10 cellular contexts compared by ENCODE assay signal in genomic region chr19:55253264-55253663, GRCh38. TPM values are rescaled to one million over a fixed set of nuclear protein-coding genes. Genes with fewer than 3 reads are reported as not detected.
A peak's percentile ranks its signal among the peaks of the same experiment; 100 is the strongest.
DNase-seq lines count a peak whose midpoint lies in the region; ATAC-seq, FAIRE-seq and TF ChIP-seq lines count a peak whose summit lies in the region.
"Had no signal": no experiment of that assay in that cellular context is flagged by ENCODE, and none has a peak within 500 bp of the region (broad histone marks: within the 10 kb centered on the region; RNA-seq: fewer than 3 reads in every experiment).

No MANE protein-coding gene starts in this region.

- peaks cover 16 to 87% (median 49%) of the 10 kb centered on the region in 4 donors for H3K4me1 Mint-ChIP-seq in CD4-positive, CD25-positive, alpha-beta regulatory T cell
- H3K4me1 Mint-ChIP-seq in activated T-helper 17 cell treated with anti-CD3 and anti-CD28 coated beads, Interleukin-2, amount 50 U/mL, for 72 hours = peaks cover 51% of the 10 kb centered on the region
- peaks cover 79% of the 10 kb centered on the region for H3K4me1 Mint-ChIP-seq in nephron progenitor cell

- in situ Hi-C loops in HepG2 (cut with HindIII; ENCODE audit: extremely low pct_ligation_motif_present, low pct_unique_long_range_greater_than_20kb) = no loop called here

- peaks cover 69% of the 10 kb centered on the region for H4K20me1 ChIP-seq in HepG2 (ENCODE audit: insufficient read depth, low read length)

- DNase-seq in CD4-positive, CD25-positive, alpha-beta regulatory T cell = no peak
- DNase-seq in nephron progenitor cell = no peak
- DNase-seq in NCI-H446 treated with DMSO at 0.1 percent for 48 hours (lab: John Stamatoyannopoulos, UW) = no peak
- no peak for DNase-seq in ovary
- no peak for DNase-seq in activated gamma-delta T cell (lab: John Stamatoyannopoulos, UW)
- no peak for DNase-seq in HepG2 (ENCODE audit: low spot score)
- DNase-seq: Calu3, occipital lobe had no signal

- no peaks in the 10 kb centered on the region for H3K9me3 Mint-ChIP-seq in CD4-positive, CD25-positive, alpha-beta regulatory T cell
- H3K9me3 Mint-ChIP-seq in activated T-helper 17 cell treated with anti-CD3 and anti-CD28 coated beads, Interleukin-2, amount 50 U/mL, for 72 hours = no peaks in the 10 kb centered on the region
- no peaks in the 10 kb centered on the region for H3K9me3 Mint-ChIP-seq in nephron progenitor cell

- TF ChIP-seq CTCF in nephron progenitor cell (IDR thresholded peaks at IDR 0.05) (no peak), ovary (IDR thresholded peaks at IDR 0.05) (no peak), HepG2 (CRISPR knock-in tag; IDR thresholded peaks at IDR 0.05) (no peak)

- CTCF ChIA-PET in HepG2 (lab: Yijun Ruan, JAX; ENCODE audit: low intra/inter-chr PET ratio, low total read pairs) = no interaction called here

- H3K27me3 ChIP-seq in CD4-positive, CD25-positive, alpha-beta regulatory T cell (ENCODE audit: control insufficient read depth, insufficient read depth, low read length) = no peaks in the 10 kb centered on the region
- H3K27me3 ChIP-seq in ovary (no peaks in the 10 kb centered on the region), HepG2 (ENCODE audit: control insufficient read depth in 1 of 2, insufficient read depth in 2 of 2, low read length in 2 of 2) (no peaks in the 10 kb centered on the region; a peak in 1 of 5 replicates)

- TF ChIP-seq EP300 in ovary (IDR thresholded peaks at IDR 0.05) = no peak
- no peak for TF ChIP-seq EP300 in HepG2 (IDR thresholded peaks at IDR 0.05; ENCODE audit: low read depth in 2 of 2, low read length in 2 of 2)
- no peak for TF ChIP-seq EP300 in HepG2 (CRISPR knock-in tag; IDR thresholded peaks at IDR 0.05; ENCODE audit: borderline replicate concordance)

- POLR2A ChIA-PET in HepG2 (lab: Yijun Ruan, JAX) = interaction anchor here (1.4 kb wide), 1 partner anchor 27 kb away, joined by 3 read pairs; the partner anchor contains the start of gene HSPBP1

- H3K4me2 ChIP-seq in HepG2 (ENCODE audit: low read depth, low read length) = no peak overlapping the region

- H3K36me3 ChIP-seq in CD4-positive, CD25-positive, alpha-beta regulatory T cell (ENCODE audit: control insufficient read depth, insufficient read depth, low read length) = peaks cover 13% of the 10 kb centered on the region
- H3K36me3 ChIP-seq in ovary = no peaks in the 10 kb centered on the region
- H3K36me3 ChIP-seq in HepG2 (replicated peaks in 1 of 2; ENCODE audit: control insufficient read depth in 1 of 2, insufficient read depth in 2 of 2, low read length in 2 of 2) = peaks cover 11 to 40% of the 10 kb centered on the region in 2 experiments; a peak in 4 of 5 replicates

- H3K79me2 ChIP-seq in HepG2 (ENCODE audit: insufficient read depth, low read length) = peaks cover 96% of the 10 kb centered on the region

- H3K27me3 Mint-ChIP-seq in CD4-positive, CD25-positive, alpha-beta regulatory T cell = peaks cover 4% of the 10 kb centered on the region
- H3K27me3 Mint-ChIP-seq in activated T-helper 17 cell treated with anti-CD3 and anti-CD28 coated beads, Interleukin-2, amount 50 U/mL, for 72 hours = no peaks in the 10 kb centered on the region
- no peaks in the 10 kb centered on the region for H3K27me3 Mint-ChIP-seq in nephron progenitor cell (ENCODE audit: low read depth, poor library complexity)

- TF ChIP-seq POLR2A in ovary (IDR thresholded peaks at IDR 0.05) (no peak), HepG2 (IDR thresholded peaks at IDR 0.05; ENCODE audit: insufficient read depth in 1 of 2, low read depth in 2 of 2, low read length in 2 of 2) (no peak)

- WGBS in ovary, 3 donors = 75 to 82% (median 78%) methylated on average over 10 of the region's 10 CpGs
- 94% methylated on average over 6 of the region's 10 CpGs for WGBS in HepG2 (ENCODE audit: low lambda C conversion rate)

- peak overlapping the region; percentile 93 for H3K27ac ChIP-seq in CD4-positive, CD25-positive, alpha-beta regulatory T cell (ENCODE audit: insufficient read depth, low read length, poor library complexity, severe bottlenecking)
- H3K27ac ChIP-seq in ovary = no peak overlapping the region
- no peak overlapping the region for H3K27ac ChIP-seq in HepG2 (ENCODE audit: extremely low read length, insufficient read depth, low read length)

- peak overlapping the region; percentile 97 to 99 (median 97) for H3K4me3 Mint-ChIP-seq in CD4-positive, CD25-positive, alpha-beta regulatory T cell
- peak overlapping the region; percentile 96 for H3K4me3 Mint-ChIP-seq in activated T-helper 17 cell treated with anti-CD3 and anti-CD28 coated beads, Interleukin-2, amount 50 U/mL, for 72 hours
- no peak overlapping the region for H3K4me3 Mint-ChIP-seq in nephron progenitor cell

- H2AFZ ChIP-seq in HepG2 (ENCODE audit: low read length) = no peak overlapping the region

- no TSS peak for BruUV-seq in HepG2 (replicated peaks; lab: Mats Ljungman, UMichigan)

- FAIRE-seq in HepG2 (lab: Jason Lieb, UNC) = no peak

- peaks cover 23% of the 10 kb centered on the region for H3K36me3 Mint-ChIP-seq in CD4-positive, CD25-positive, alpha-beta regulatory T cell
- peaks cover 86% of the 10 kb centered on the region for H3K36me3 Mint-ChIP-seq in activated T-helper 17 cell treated with anti-CD3 and anti-CD28 coated beads, Interleukin-2, amount 50 U/mL, for 72 hours (ENCODE audit: low read depth)
- H3K36me3 Mint-ChIP-seq in nephron progenitor cell (ENCODE audit: low read depth) = no peaks in the 10 kb centered on the region

- TF ChIP-seq RAD21 in HepG2 (CRISPR knock-in tag; IDR thresholded peaks at IDR 0.05) = no peak

- H3K9ac ChIP-seq in HepG2 (ENCODE audit: insufficient read depth, low read depth, low read length) = no peak overlapping the region

- H3K4me3 ChIP-seq in CD4-positive, CD25-positive, alpha-beta regulatory T cell (ENCODE audit: low read depth, low read length) = peak overlapping the region; percentile 85
- H3K4me3 ChIP-seq in ovary = no peak overlapping the region
- no peak overlapping the region for H3K4me3 ChIP-seq in HepG2 (replicated peaks in 1 of 3; ENCODE audit: insufficient read depth in 1 of 3, low read depth in 2 of 3, low read length in 3 of 3)

- H3K9me3 ChIP-seq in CD4-positive, CD25-positive, alpha-beta regulatory T cell (ENCODE audit: control insufficient read depth in 2 of 2, low read length in 2 of 2) = no peaks in the 10 kb centered on the region
- H3K9me3 ChIP-seq in ovary (no peaks in the 10 kb centered on the region), HepG2 (ENCODE audit: low read length) (no peaks in the 10 kb centered on the region)

- intact Hi-C loops in ovary (cut with DNase I) (no loop called here), HepG2 (cut with micrococcal nuclease; ENCODE audit: unreplicated experiment) (no loop called here)

- H3K27ac Mint-ChIP-seq in CD4-positive, CD25-positive, alpha-beta regulatory T cell = peak overlapping the region; percentile 94 to 98 (median 98)
- peak overlapping the region; percentile 98 for H3K27ac Mint-ChIP-seq in activated T-helper 17 cell treated with anti-CD3 and anti-CD28 coated beads, Interleukin-2, amount 50 U/mL, for 72 hours
- H3K27ac Mint-ChIP-seq in nephron progenitor cell = peak overlapping the region; percentile 55

- no peak for ATAC-seq in CD4-positive, CD25-positive, alpha-beta regulatory T cell (ENCODE audit: low read depth in 2 of 2)
- ATAC-seq in GM21737 (IDR thresholded peaks at IDR 0.05; ENCODE audit: unreplicated experiment) = peak; percentile 1
- no peak for ATAC-seq in activated T-helper 17 cell treated with anti-CD3 and anti-CD28 coated beads, Interleukin-2, amount 50 U/mL, for 72 hours (replicated peaks)
- no peak for ATAC-seq in HepG2

- peaks cover 86% of the 10 kb centered on the region for H3K4me1 ChIP-seq in CD4-positive, CD25-positive, alpha-beta regulatory T cell (ENCODE audit: control insufficient read depth, insufficient read depth, low read length, poor library complexity, severe bottlenecking)
- H3K4me1 ChIP-seq in ovary (ENCODE audit: insufficient read depth) (peaks cover 15% of the 10 kb centered on the region), HepG2 (ENCODE audit: insufficient read depth, low read length) (peaks cover 68% of the 10 kb centered on the region)

RNA-seq across cellular contexts. Expression of gene PPP6R1, which starts 5.6 kb away (rescaled TPM):
- total RNA-seq in CD4-positive, CD25-positive, alpha-beta regulatory T cell = 168 TPM
- polyA plus RNA-seq in CD4-positive, CD25-positive, alpha-beta regulatory T cell = 10 to 100 TPM; 38.9 to 58.2 (median 44.0) TPM
- total RNA-seq in activated T-helper 17 cell treated with anti-CD3 and anti-CD28 coated beads, Interleukin-2, amount 50 U/mL, for 72 hours = 100 to 1,000 TPM; 156 to 319 TPM
- total RNA-seq in ovary (10 to 100 TPM; 14.1 to 52.2 (median 46.3) TPM), HepG2 (2016; rRNA removed; fragmentation: Illumina TruSeq; extraction: Trizol) (23.0 and 25.8 TPM in 2 replicates)
- polyA plus RNA-seq in ovary (10 to 100 TPM; 21.3 to 26.9 TPM), HepG2 (2011; rRNA removed) (54.0 and 75.7 TPM in 2 replicates)
- 6.5 and 7.1 TPM in 2 replicates for total RNA-seq in HepG2 (2016; cell fraction: cytosol; rRNA removed; fragmentation: Illumina TruSeq; extraction: Trizol; ENCODE audit: low read depth)
- total RNA-seq in HepG2 (2016; cell fraction: insoluble cytoplasmic fraction; rRNA removed; fragmentation: Illumina TruSeq; extraction: Trizol) = 18.2 and 27.7 TPM in 2 replicates
- total RNA-seq in HepG2 (2016; cell fraction: membrane; rRNA removed; fragmentation: Illumina TruSeq; extraction: Trizol) = 22.9 and 23.1 TPM in 2 replicates
- total RNA-seq in HepG2 (2016; cell fraction: nucleus; rRNA removed; fragmentation: Illumina TruSeq; extraction: Trizol) = 20.2 and 25.1 TPM in 2 replicates
- 44.7 and 48.8 TPM in 2 replicates for polyA plus RNA-seq in HepG2 (2011; cell fraction: cytosol; rRNA removed)
- polyA plus RNA-seq in HepG2 (2011; cell fraction: nucleus; rRNA removed) = 190 and 211 TPM in 2 replicates
- 51.7 and 56.8 TPM in 2 replicates for polyA plus RNA-seq in HepG2 (2012)
- 8.4 and 9.7 TPM in 2 replicates for polyA plus RNA-seq in HepG2 (2016; cell fraction: cytosol; fragmentation: Illumina TruSeq; extraction: Trizol; ENCODE audit: low read depth)
- polyA plus RNA-seq in HepG2 (2016; cell fraction: insoluble cytoplasmic fraction; fragmentation: Illumina TruSeq; extraction: Trizol; ENCODE audit: low read depth) = 27.5 and 36.1 TPM in 2 replicates
- polyA plus RNA-seq in HepG2 (2016; cell fraction: membrane; fragmentation: Illumina TruSeq; extraction: Trizol; ENCODE audit: low read depth) = 20.6 and 23.5 TPM in 2 replicates
- 73.4 and 77.9 TPM in 2 replicates for polyA plus RNA-seq in HepG2 (2016; cell fraction: nucleus; fragmentation: Illumina TruSeq; extraction: Trizol; ENCODE audit: insufficient read depth, low read depth)
- 112 and 140 TPM in 2 replicates for polyA minus RNA-seq in HepG2 (2011; rRNA and poly(A)+ RNA removed; ENCODE audit: low replicate concordance)
- polyA minus RNA-seq in HepG2 (2011; cell fraction: cytosol; rRNA and poly(A)+ RNA removed) = 48.9 and 57.3 TPM in 2 replicates
- polyA minus RNA-seq in HepG2 (2011; cell fraction: nucleus; rRNA and poly(A)+ RNA removed) = 48.9 and 67.0 TPM in 2 replicates

RNA-seq across cellular contexts. Expression of gene TMEM86B, which starts 24.7 kb away (rescaled TPM):
- total RNA-seq in CD4-positive, CD25-positive, alpha-beta regulatory T cell = 13.3 TPM
- under 1 TPM in 3 of 4 donors, not detected in 1; 0.25 to 0.83 (median 0.49) TPM for polyA plus RNA-seq in CD4-positive, CD25-positive, alpha-beta regulatory T cell
- total RNA-seq in activated T-helper 17 cell treated with anti-CD3 and anti-CD28 coated beads, Interleukin-2, amount 50 U/mL, for 72 hours = 10 to 100 TPM in 1 of 2 donors, 1 to 10 TPM in 1; 8.5 to 11.3 TPM
- total RNA-seq in ovary (1 to 10 TPM; 2.6 to 4.9 (median 3.5) TPM), HepG2 (2016; rRNA removed; fragmentation: Illumina TruSeq; extraction: Trizol) (6.0 and 9.6 TPM in 2 replicates)
- polyA plus RNA-seq in ovary (1 to 10 TPM in 1 of 2 donors, not detected in 1; 3.0 TPM), HepG2 (2011; rRNA removed) (7.7 and 10.7 TPM in 2 replicates)
- 9.6 and 12.1 TPM in 2 replicates for total RNA-seq in HepG2 (2016; cell fraction: cytosol; rRNA removed; fragmentation: Illumina TruSeq; extraction: Trizol; ENCODE audit: low read depth)
- 6.1 and 10.1 TPM in 2 replicates for total RNA-seq in HepG2 (2016; cell fraction: insoluble cytoplasmic fraction; rRNA removed; fragmentation: Illumina TruSeq; extraction: Trizol)
- total RNA-seq in HepG2 (2016; cell fraction: membrane; rRNA removed; fragmentation: Illumina TruSeq; extraction: Trizol) = 13.1 and 18.6 TPM in 2 replicates
- total RNA-seq in HepG2 (2016; cell fraction: nucleus; rRNA removed; fragmentation: Illumina TruSeq; extraction: Trizol) = 7.1 and 10.0 TPM in 2 replicates
- 6.2 and 9.1 TPM in 2 replicates for polyA plus RNA-seq in HepG2 (2011; cell fraction: cytosol; rRNA removed)
- 66.7 and 95.0 TPM in 2 replicates for polyA plus RNA-seq in HepG2 (2011; cell fraction: nucleus; rRNA removed)
- 16.2 and 16.6 TPM in 2 replicates for polyA plus RNA-seq in HepG2 (2012)
- 22.1 and 25.3 TPM in 2 replicates for polyA plus RNA-seq in HepG2 (2016; cell fraction: cytosol; fragmentation: Illumina TruSeq; extraction: Trizol; ENCODE audit: low read depth)
- polyA plus RNA-seq in HepG2 (2016; cell fraction: insoluble cytoplasmic fraction; fragmentation: Illumina TruSeq; extraction: Trizol; ENCODE audit: low read depth) = 8.1 and 13.8 TPM in 2 replicates
- 27.2 and 29.7 TPM in 2 replicates for polyA plus RNA-seq in HepG2 (2016; cell fraction: membrane; fragmentation: Illumina TruSeq; extraction: Trizol; ENCODE audit: low read depth)
- 36.9 and 38.1 TPM in 2 replicates for polyA plus RNA-seq in HepG2 (2016; cell fraction: nucleus; fragmentation: Illumina TruSeq; extraction: Trizol; ENCODE audit: insufficient read depth, low read depth)
- 1.9 and 14.4 TPM in 2 replicates for polyA minus RNA-seq in HepG2 (2011; rRNA and poly(A)+ RNA removed; ENCODE audit: low replicate concordance)
- polyA minus RNA-seq in HepG2 (2011; cell fraction: cytosol; rRNA and poly(A)+ RNA removed) = 2.9 and 3.2 TPM in 2 replicates
- 7.1 and 7.8 TPM in 2 replicates for polyA minus RNA-seq in HepG2 (2011; cell fraction: nucleus; rRNA and poly(A)+ RNA removed)

RNA-seq across cellular contexts. Expression of gene HSPBP1, which starts 26.6 kb away (rescaled TPM):
- total RNA-seq in CD4-positive, CD25-positive, alpha-beta regulatory T cell = 15.8 TPM
- 10 to 100 TPM; 30.2 to 37.2 (median 35.1) TPM for polyA plus RNA-seq in CD4-positive, CD25-positive, alpha-beta regulatory T cell
- 10 to 100 TPM; 20.8 to 56.6 TPM for total RNA-seq in activated T-helper 17 cell treated with anti-CD3 and anti-CD28 coated beads, Interleukin-2, amount 50 U/mL, for 72 hours
- total RNA-seq in ovary = 10 to 100 TPM; 20.5 to 40.7 (median 31.8) TPM
- polyA plus RNA-seq in ovary = 10 to 100 TPM in 1 of 2 donors, 1 to 10 TPM in 1; 3.6 to 36.5 TPM
- total RNA-seq in HepG2 (2016; rRNA removed; fragmentation: Illumina TruSeq; extraction: Trizol) = 33.7 and 35.9 TPM in 2 replicates
- total RNA-seq in HepG2 (2016; cell fraction: cytosol; rRNA removed; fragmentation: Illumina TruSeq; extraction: Trizol; ENCODE audit: low read depth) = 3.9 TPM in 2 replicates
- total RNA-seq in HepG2 (2016; cell fraction: insoluble cytoplasmic fraction; rRNA removed; fragmentation: Illumina TruSeq; extraction: Trizol) = 32.9 and 34.5 TPM in 2 replicates
- 8.1 and 8.5 TPM in 2 replicates for total RNA-seq in HepG2 (2016; cell fraction: membrane; rRNA removed; fragmentation: Illumina TruSeq; extraction: Trizol)
- total RNA-seq in HepG2 (2016; cell fraction: nucleus; rRNA removed; fragmentation: Illumina TruSeq; extraction: Trizol) = 14.3 and 15.8 TPM in 2 replicates
- polyA plus RNA-seq in HepG2 (2011; rRNA removed) = 22.3 and 25.7 TPM in 2 replicates
- polyA plus RNA-seq in HepG2 (2011; cell fraction: cytosol; rRNA removed) = 19.2 and 35.4 TPM in 2 replicates
- polyA plus RNA-seq in HepG2 (2011; cell fraction: nucleus; rRNA removed) = 19.5 and 22.1 TPM in 2 replicates
- 14.9 and 21.2 TPM in 2 replicates for polyA plus RNA-seq in HepG2 (2012)
- 5.6 and 5.7 TPM in 2 replicates for polyA plus RNA-seq in HepG2 (2016; cell fraction: cytosol; fragmentation: Illumina TruSeq; extraction: Trizol; ENCODE audit: low read depth)
- 53.4 and 56.0 TPM in 2 replicates for polyA plus RNA-seq in HepG2 (2016; cell fraction: insoluble cytoplasmic fraction; fragmentation: Illumina TruSeq; extraction: Trizol; ENCODE audit: low read depth)
- polyA plus RNA-seq in HepG2 (2016; cell fraction: membrane; fragmentation: Illumina TruSeq; extraction: Trizol; ENCODE audit: low read depth) = 8.9 and 9.7 TPM in 2 replicates
- polyA plus RNA-seq in HepG2 (2016; cell fraction: nucleus; fragmentation: Illumina TruSeq; extraction: Trizol; ENCODE audit: insufficient read depth, low read depth) = 26.8 and 27.6 TPM in 2 replicates
- polyA minus RNA-seq in HepG2 (2011; rRNA and poly(A)+ RNA removed; ENCODE audit: low replicate concordance) = 33.2 and 42.3 TPM in 2 replicates
- 15.9 and 23.8 TPM in 2 replicates for polyA minus RNA-seq in HepG2 (2011; cell fraction: cytosol; rRNA and poly(A)+ RNA removed)
- polyA minus RNA-seq in HepG2 (2011; cell fraction: nucleus; rRNA and poly(A)+ RNA removed) = 4.6 and 6.1 TPM in 2 replicates

RNA-seq across cellular contexts. Expression of gene BRSK1, which starts 30.5 kb away (rescaled TPM):
- total RNA-seq in CD4-positive, CD25-positive, alpha-beta regulatory T cell = 1.5 TPM
- not detected for polyA plus RNA-seq in CD4-positive, CD25-positive, alpha-beta regulatory T cell
- total RNA-seq in activated T-helper 17 cell treated with anti-CD3 and anti-CD28 coated beads, Interleukin-2, amount 50 U/mL, for 72 hours = 10 to 100 TPM in 1 of 2 donors, 1 to 10 TPM in 1; 6.3 to 13.7 TPM
- total RNA-seq in ovary = 10 to 100 TPM in 1 of 7 donors, 1 to 10 TPM in 6; 1.9 to 11.3 (median 4.8) TPM
- polyA plus RNA-seq in ovary = 1 to 10 TPM; 2.3 to 5.0 TPM
- total RNA-seq in HepG2 (2016; rRNA removed; fragmentation: Illumina TruSeq; extraction: Trizol) = 0.18 TPM in 1 of 2 replicates, not detected in the other
- not detected in 2 replicates for total RNA-seq in HepG2 (2016; cell fraction: cytosol; rRNA removed; fragmentation: Illumina TruSeq; extraction: Trizol; ENCODE audit: low read depth)
- 0.19 TPM in 1 of 2 replicates, not detected in the other for total RNA-seq in HepG2 (2016; cell fraction: insoluble cytoplasmic fraction; rRNA removed; fragmentation: Illumina TruSeq; extraction: Trizol)
- total RNA-seq in HepG2 (2016; cell fraction: membrane; rRNA removed; fragmentation: Illumina TruSeq; extraction: Trizol) = 0.10 and 0.25 TPM in 2 replicates
- 0.60 TPM in 1 of 2 replicates, not detected in the other for total RNA-seq in HepG2 (2016; cell fraction: nucleus; rRNA removed; fragmentation: Illumina TruSeq; extraction: Trizol)
- 1.2 and 1.9 TPM in 2 replicates for polyA plus RNA-seq in HepG2 (2011; rRNA removed)
- polyA plus RNA-seq in HepG2 (2011; cell fraction: cytosol; rRNA removed) = 0.75 and 1.1 TPM in 2 replicates
- 8.1 and 12.7 TPM in 2 replicates for polyA plus RNA-seq in HepG2 (2011; cell fraction: nucleus; rRNA removed)
- 0.74 and 1.1 TPM in 2 replicates for polyA plus RNA-seq in HepG2 (2012)
- polyA plus RNA-seq in HepG2 (2016; cell fraction: cytosol; fragmentation: Illumina TruSeq; extraction: Trizol; ENCODE audit: low read depth) = 0.14 and 0.17 TPM in 2 replicates
- polyA plus RNA-seq in HepG2 (2016; cell fraction: insoluble cytoplasmic fraction; fragmentation: Illumina TruSeq; extraction: Trizol; ENCODE audit: low read depth) = 0.20 and 0.44 TPM in 2 replicates
- 0.09 and 0.25 TPM in 2 replicates for polyA plus RNA-seq in HepG2 (2016; cell fraction: membrane; fragmentation: Illumina TruSeq; extraction: Trizol; ENCODE audit: low read depth)
- polyA plus RNA-seq in HepG2 (2016; cell fraction: nucleus; fragmentation: Illumina TruSeq; extraction: Trizol; ENCODE audit: insufficient read depth, low read depth) = 0.68 and 0.79 TPM in 2 replicates
- 0.72 and 1.3 TPM in 2 replicates for polyA minus RNA-seq in HepG2 (2011; rRNA and poly(A)+ RNA removed; ENCODE audit: low replicate concordance)
- not detected in 2 replicates for polyA minus RNA-seq in HepG2 (2011; cell fraction: cytosol; rRNA and poly(A)+ RNA removed)
- polyA minus RNA-seq in HepG2 (2011; cell fraction: nucleus; rRNA and poly(A)+ RNA removed) = 1.0 and 1.2 TPM in 2 replicates

RNA-seq across cellular contexts. Expression of gene PTPRH, which starts 44.0 kb away (rescaled TPM):
- total RNA-seq in CD4-positive, CD25-positive, alpha-beta regulatory T cell = not detected
- polyA plus RNA-seq in CD4-positive, CD25-positive, alpha-beta regulatory T cell = not detected
- total RNA-seq in activated T-helper 17 cell treated with anti-CD3 and anti-CD28 coated beads, Interleukin-2, amount 50 U/mL, for 72 hours = not detected
- total RNA-seq in ovary = 1 to 10 TPM in 5 of 7 donors, under 1 TPM in 2; 0.23 to 4.1 (median 1.2) TPM
- 1 to 10 TPM in 1 of 2 donors, under 1 TPM in 1; 0.45 to 4.6 TPM for polyA plus RNA-seq in ovary
- total RNA-seq in HepG2 (2016; rRNA removed; fragmentation: Illumina TruSeq; extraction: Trizol) = 9.9 and 14.7 TPM in 2 replicates
- total RNA-seq in HepG2 (2016; cell fraction: cytosol; rRNA removed; fragmentation: Illumina TruSeq; extraction: Trizol; ENCODE audit: low read depth) = 1.9 and 2.0 TPM in 2 replicates
- 8.4 and 15.2 TPM in 2 replicates for total RNA-seq in HepG2 (2016; cell fraction: insoluble cytoplasmic fraction; rRNA removed; fragmentation: Illumina TruSeq; extraction: Trizol)
- 5.0 and 5.3 TPM in 2 replicates for total RNA-seq in HepG2 (2016; cell fraction: membrane; rRNA removed; fragmentation: Illumina TruSeq; extraction: Trizol)
- total RNA-seq in HepG2 (2016; cell fraction: nucleus; rRNA removed; fragmentation: Illumina TruSeq; extraction: Trizol) = 13.3 and 16.9 TPM in 2 replicates
- 125 and 166 TPM in 2 replicates for polyA plus RNA-seq in HepG2 (2011; rRNA removed)
- polyA plus RNA-seq in HepG2 (2011; cell fraction: cytosol; rRNA removed) = 78.8 and 83.6 TPM in 2 replicates
- polyA plus RNA-seq in HepG2 (2011; cell fraction: nucleus; rRNA removed) = 220 and 225 TPM in 2 replicates
- polyA plus RNA-seq in HepG2 (2012) = 52.4 and 60.5 TPM in 2 replicates
- 0.66 and 0.80 TPM in 2 replicates for polyA plus RNA-seq in HepG2 (2016; cell fraction: cytosol; fragmentation: Illumina TruSeq; extraction: Trizol; ENCODE audit: low read depth)
- 5.8 and 6.3 TPM in 2 replicates for polyA plus RNA-seq in HepG2 (2016; cell fraction: insoluble cytoplasmic fraction; fragmentation: Illumina TruSeq; extraction: Trizol; ENCODE audit: low read depth)
- polyA plus RNA-seq in HepG2 (2016; cell fraction: membrane; fragmentation: Illumina TruSeq; extraction: Trizol; ENCODE audit: low read depth) = 1.2 and 2.2 TPM in 2 replicates
- 19.3 and 22.0 TPM in 2 replicates for polyA plus RNA-seq in HepG2 (2016; cell fraction: nucleus; fragmentation: Illumina TruSeq; extraction: Trizol; ENCODE audit: insufficient read depth, low read depth)
- 4.3 and 150 TPM in 2 replicates for polyA minus RNA-seq in HepG2 (2011; rRNA and poly(A)+ RNA removed; ENCODE audit: low replicate concordance)
- polyA minus RNA-seq in HepG2 (2011; cell fraction: cytosol; rRNA and poly(A)+ RNA removed) = 36.0 and 38.7 TPM in 2 replicates
- polyA minus RNA-seq in HepG2 (2011; cell fraction: nucleus; rRNA and poly(A)+ RNA removed) = 84.6 and 100 TPM in 2 replicates
